ENCODE assay signal across 22 cellular contexts in genomic region chr18:35130236-35130635, GRCh38.
DNase-seq lines count a peak whose midpoint lies in the region; ATAC-seq and TF ChIP-seq lines count a peak whose summit lies in the region.
"Had no signal": no experiment of that assay in that cellular context is flagged by ENCODE, and none has a peak within 500 bp of the region (broad histone marks: within the 10 kb centered on the region; RNA-seq: fewer than 3 reads in every experiment).

No MANE protein-coding gene starts in this region.

- peak overlapping the region in 2 of 3 donors; percentile 50 to 82 for H3K27ac Mint-ChIP-seq in CD4-positive, CD25-positive, alpha-beta regulatory T cell
- peak overlapping the region; percentile 80 to 97 for H3K27ac Mint-ChIP-seq in natural killer cell
- H3K27ac Mint-ChIP-seq: activated naive CD4-positive, alpha-beta T cell treated with anti-CD3 and anti-CD28 coated beads for 36 hours; T-cell had no signal

- H3K27ac ChIP-seq in CD4-positive, CD25-positive, alpha-beta regulatory T cell (ENCODE audit: insufficient read depth, low read length, poor library complexity, severe bottlenecking) = no peak overlapping the region
- H3K27ac ChIP-seq in caudate nucleus (ENCODE audit: low read depth, low read length) = peak overlapping the region; percentile 81
- H3K27ac ChIP-seq: SJSA1, thoracic aorta, uterus had no signal

- no peaks in the 10 kb centered on the region for H3K9me3 ChIP-seq in CD4-positive, CD25-positive, alpha-beta regulatory T cell (ENCODE audit: control insufficient read depth in 2 of 2, low read length in 2 of 2)
- H3K9me3 ChIP-seq: SJSA1, thoracic aorta, uterus had no signal

- H3K4me3 ChIP-seq in CD4-positive, CD25-positive, alpha-beta regulatory T cell (ENCODE audit: low read depth, low read length) = no peak overlapping the region
- H3K4me3 ChIP-seq: SJSA1, smooth muscle cell, thoracic aorta, uterus had no signal

- peaks cover 0 to 7% (median 2%) of the 10 kb centered on the region in 4 donors for H3K4me1 Mint-ChIP-seq in CD4-positive, CD25-positive, alpha-beta regulatory T cell
- H3K4me1 Mint-ChIP-seq in natural killer cell = peaks cover 74 to 76% of the 10 kb centered on the region in 2 donors
- H3K4me1 Mint-ChIP-seq: CD14-positive monocyte had no signal

- H3K9me3 Mint-ChIP-seq in CD4-positive, CD25-positive, alpha-beta regulatory T cell = no peaks in the 10 kb centered on the region
- H3K9me3 Mint-ChIP-seq in natural killer cell = no peaks in the 10 kb centered on the region
- H3K9me3 Mint-ChIP-seq: activated naive CD4-positive, alpha-beta T cell treated with anti-CD3 and anti-CD28 coated beads for 36 hours; activated T-cell treated with anti-CD3 and anti-CD28 coated beads, Interleukin-2, amount 50 U/mL, for 4 hours; CD14-positive monocyte; T-cell had no signal

- no peak overlapping the region for H3K4me3 Mint-ChIP-seq in CD4-positive, CD25-positive, alpha-beta regulatory T cell
- H3K4me3 Mint-ChIP-seq in natural killer cell = no peak overlapping the region
- H3K4me3 Mint-ChIP-seq: activated naive CD4-positive, alpha-beta T cell treated with anti-CD3 and anti-CD28 coated beads for 36 hours; activated T-cell treated with anti-CD3 and anti-CD28 coated beads, Interleukin-2, amount 50 U/mL, for 4 hours; CD14-positive monocyte; T-cell had no signal

- H3K36me3 ChIP-seq in CD4-positive, CD25-positive, alpha-beta regulatory T cell (ENCODE audit: control insufficient read depth, insufficient read depth, low read length) = peaks cover 79% of the 10 kb centered on the region
- H3K36me3 ChIP-seq: uterus had no signal

- in situ Hi-C loops in G401 (cut with HindIII; ENCODE audit: low sequenced_read_pairs) = no loop called here

- intact Hi-C loops in natural killer cell (cut with micrococcal nuclease) = no loop called here

- TF ChIP-seq CTCF in natural killer cell (IDR thresholded peaks at IDR 0.05) = no peak

- H3K27me3 Mint-ChIP-seq in CD4-positive, CD25-positive, alpha-beta regulatory T cell = no peaks in the 10 kb centered on the region
- no peaks in the 10 kb centered on the region for H3K27me3 Mint-ChIP-seq in natural killer cell (ENCODE audit: low read depth in 2 of 2)
- H3K27me3 Mint-ChIP-seq: T-cell had no signal

- H3K27me3 ChIP-seq in CD4-positive, CD25-positive, alpha-beta regulatory T cell (ENCODE audit: control insufficient read depth, insufficient read depth, low read length) = no peaks in the 10 kb centered on the region
- H3K27me3 ChIP-seq: SJSA1, uterus had no signal

- no peaks in the 10 kb centered on the region for H3K4me1 ChIP-seq in CD4-positive, CD25-positive, alpha-beta regulatory T cell (ENCODE audit: control insufficient read depth, insufficient read depth, low read length, poor library complexity, severe bottlenecking)
- H3K4me1 ChIP-seq: SJSA1, uterus had no signal

- peaks cover 61% of the 10 kb centered on the region for H3K36me3 Mint-ChIP-seq in CD4-positive, CD25-positive, alpha-beta regulatory T cell
- H3K36me3 Mint-ChIP-seq in natural killer cell = peaks cover 13% of the 10 kb centered on the region

- no peak for DNase-seq in CD4-positive, CD25-positive, alpha-beta regulatory T cell
- DNase-seq in G401 (ENCODE audit: low spot score) (peak; percentile 68), caudate nucleus (lab: John Stamatoyannopoulos, UW) (peak in 1 of 61 donors; percentile 8), natural killer cell (no peak), GOT3 (lab: John Stamatoyannopoulos, UW) (no peak)
- DNase-seq in activated CD4-positive, CD25-positive, alpha-beta regulatory T cell treated with anti-CD3 and anti-CD28 coated beads, Interleukin-2, amount 50 U/mL, for 72 hours = no peak
- DNase-seq in activated naive CD4-positive, alpha-beta T cell (lab: John Stamatoyannopoulos, UW) = no peak
- DNase-seq: activated naive CD4-positive, alpha-beta T cell treated with anti-CD3 and anti-CD28 coated beads for 36 hours; activated T-cell treated with anti-CD3 and anti-CD28 coated beads, Interleukin-2, amount 50 U/mL, for 4 hours; cortex of kidney; mesenchymal stem cell; MM.1S; NCI-H1417; occipital lobe; stimulated activated CD4-positive, alpha-beta T cell treated with anti-CD3 and anti-CD28 coated beads, Interleukin-2, amount 100 ng/mL, for 24 hours; stimulated activated naive CD4-positive, alpha-beta T cell; T-cell; uterus had no signal

- ATAC-seq in CD4-positive, CD25-positive, alpha-beta regulatory T cell (ENCODE audit: low read depth in 2 of 2) = no peak
- ATAC-seq in natural killer cell = no peak
- ATAC-seq: activated T-cell treated with anti-CD3 and anti-CD28 coated beads, Interleukin-2, amount 50 U/mL, for 4 hours; T-cell had no signal
